Comparison of ENCODE assay signal across 8 cellular contexts in the genomic region with DNA sequence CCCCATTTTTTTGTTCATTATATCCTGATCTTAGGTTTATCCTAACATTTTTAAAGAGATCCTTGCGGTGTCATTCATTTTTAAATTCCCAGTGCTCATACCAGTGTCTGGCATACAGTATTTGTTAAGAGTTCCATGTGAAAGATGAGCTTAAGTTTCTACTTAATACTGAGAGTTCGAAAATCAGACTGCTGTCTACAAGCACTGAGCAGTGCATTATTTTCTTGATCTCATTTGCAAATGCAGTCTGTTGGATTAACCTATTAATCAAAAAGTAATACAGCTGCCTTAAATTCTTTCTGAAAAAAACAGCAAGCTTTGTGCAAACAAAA. TPM values are rescaled to one million over a fixed set of nuclear protein-coding genes. Genes with fewer than 3 reads are reported as not detected.
DNase-seq lines count a peak whose midpoint lies in the region; ATAC-seq and TF ChIP-seq lines count a peak whose summit lies in the region.

No MANE protein-coding gene starts in this region.

- H3K4me3 ChIP-seq in DOHH2 (ENCODE audit: low read length), result peak overlapping the region; percentile 85
- peak overlapping the region; percentile 84 for H3K4me3 ChIP-seq in Jurkat, Clone E6-1 (ENCODE audit: low read length)
- peak overlapping the region; percentile 63 to 99 (median 83) for H3K4me3 ChIP-seq in dorsolateral prefrontal cortex

- peaks cover 16% of the 10 kb centered on the region for H3K79me2 ChIP-seq in DOHH2 (ENCODE audit: control insufficient read depth, low read length)

- H3F3A ChIP-seq in DOHH2 (ENCODE audit: control insufficient read depth, insufficient read depth), result peaks cover 12% of the 10 kb centered on the region

- peaks cover 16% of the 10 kb centered on the region for H3K4me1 ChIP-seq in DOHH2 (ENCODE audit: control insufficient read depth, low read length)

- H3K9me3 ChIP-seq in DOHH2 (ENCODE audit: control insufficient read depth, insufficient read depth, low read length), result no peaks in the 10 kb centered on the region

- peak overlapping the region; percentile 71 for H3K4me2 ChIP-seq in DOHH2 (ENCODE audit: low read length)

- DNase-seq in Jurkat, Clone E6-1 (ENCODE audit: low read depth, low spot score), result no peak
- DNase-seq in dorsolateral prefrontal cortex, result no peak
- no peak for DNase-seq in natural killer cell
- no peak for DNase-seq in NK-92 (lab: John Stamatoyannopoulos, UW; ENCODE audit: unreplicated experiment)
- DNase-seq in SW 1271 (lab: John Stamatoyannopoulos, UW), result no peak
- DNase-seq in SKM-1 (lab: John Stamatoyannopoulos, UW; ENCODE audit: unreplicated experiment), result no peak

- H3K9me3 Mint-ChIP-seq in natural killer cell, result no peaks in the 10 kb centered on the region

- H4K20me1 ChIP-seq in DOHH2 (ENCODE audit: control insufficient read depth, insufficient read depth, low read depth, low read length), result no peaks in the 10 kb centered on the region

- peak overlapping the region; percentile 72 for H3K27ac ChIP-seq in DOHH2 (ENCODE audit: low read depth, low read length)
- H3K27ac ChIP-seq in dorsolateral prefrontal cortex, result peak overlapping the region in 57 of 59 donors; percentile 36 to 96 (median 87)

- no peaks in the 10 kb centered on the region for H3K9me2 ChIP-seq in DOHH2 (replicated peaks; ENCODE audit: control insufficient read depth, low read length)

- no peaks in the 10 kb centered on the region for H3K27me3 ChIP-seq in DOHH2 (ENCODE audit: control insufficient read depth, low read length)
- no peaks in the 10 kb centered on the region for H3K27me3 ChIP-seq in dorsolateral prefrontal cortex

- H3K36me3 ChIP-seq in DOHH2 (ENCODE audit: control insufficient read depth, low read length), result peaks cover 11% of the 10 kb centered on the region

- no peaks in the 10 kb centered on the region for H3K36me3 Mint-ChIP-seq in natural killer cell

- H3K27me3 Mint-ChIP-seq in natural killer cell (ENCODE audit: low read depth in 2 of 2), result no peaks in the 10 kb centered on the region

- H3K4me3 Mint-ChIP-seq in natural killer cell, result peak overlapping the region; percentile 95

- peak overlapping the region; percentile 79 to 86 for H3K27ac Mint-ChIP-seq in natural killer cell

- TF ChIP-seq CTCF in DOHH2 (IDR thresholded peaks at IDR 0.05; ENCODE audit: low read depth, low read length, poor library complexity, severe bottlenecking) (no peak), dorsolateral prefrontal cortex (IDR thresholded peaks at IDR 0.05 in 54 of 56, conservative IDR thresholded peaks at IDR 0.05 in 2 of 56; ENCODE audit: low read depth in 1 of 56, partially characterized antibody in 56 of 56) (no peak), natural killer cell (IDR thresholded peaks at IDR 0.05) (no peak)

- peaks cover 6 to 8% of the 10 kb centered on the region in 2 donors for H3K4me1 Mint-ChIP-seq in natural killer cell

- peak; percentile 32 for ATAC-seq in GM21529 (IDR thresholded peaks at IDR 0.05; ENCODE audit: unreplicated experiment)
- ATAC-seq in natural killer cell, result no peak

- intact Hi-C loops in dorsolateral prefrontal cortex (cut with DNase I) (loop anchor here (5.0 to 10.0 kb wide), 2 partner anchors 59 to 61 kb away; no protein-coding TSS in a partner anchor), natural killer cell (cut with micrococcal nuclease) (no loop called here)

RNA-seq across cellular contexts. Expression of a gene that starts 0.7 kb away (rescaled TPM):
- 13.1 TPM for polyA plus RNA-seq in Jurkat, Clone E6-1 (2012; ENCODE audit: insufficient read depth, insufficient read length)
- total RNA-seq in dorsolateral prefrontal cortex, result 10 to 100 TPM in 79 of 120 experiments, 1 to 10 TPM in 41; 3.5 to 21.5 (median 11.5) TPM
- total RNA-seq in natural killer cell, result 1 to 10 TPM; 2.5 to 3.7 (median 2.6) TPM

RNA-seq across cellular contexts. Expression of a gene that starts 31.8 kb away (rescaled TPM):
- 130 TPM for polyA plus RNA-seq in Jurkat, Clone E6-1 (2012; ENCODE audit: insufficient read depth, insufficient read length)
- total RNA-seq in dorsolateral prefrontal cortex (100 to 1,000 TPM; 139 to 271 (median 192) TPM), natural killer cell (100 to 1,000 TPM; 289 to 320 (median 308) TPM)

RNA-seq across cellular contexts. Expression of a gene that starts 43.9 kb away (rescaled TPM):
- 3.1 TPM for polyA plus RNA-seq in Jurkat, Clone E6-1 (2012; ENCODE audit: insufficient read depth, insufficient read length)
- total RNA-seq in dorsolateral prefrontal cortex, result 10 to 100 TPM; 15.7 to 98.6 (median 63.3) TPM
- not detected for total RNA-seq in natural killer cell

Comparison
In these comparisons a context has a peak if more than half of its experiments do, and no peak if none do; other contexts are left out.
1. RNA of a gene that starts 43.9 kb away (total RNA-seq): 15.7 to 98.6 TPM in dorsolateral prefrontal cortex; not detected in natural killer cell; every median in the first group is over 10 times any median in the second.
2. Peak in every context shown above with its lines, with median percentiles within 50 percentile points of each other: H3K4me3 ChIP-seq.